In genomic region chr11:64204464-64204989, GRCh38 we compare ENCODE assay signal across 1 cellular context.
TF ChIP-seq lines count a peak whose summit lies in the region.

No MANE protein-coding gene starts in this region.

TF ChIP-seq in HEK293, 187 proteins besides CTCF, POLR2A, EP300 and RAD21 (continued from another document and continues in another):
- TF ChIP-seq ZNF704 (tag by site-specific recombination; IDR thresholded peaks at IDR 0.05) (no peak), ZNF112 (tag by site-specific recombination; IDR thresholded peaks at IDR 0.05) (no peak), ZFHX2 (tag by site-specific recombination; conservative IDR thresholded peaks at IDR 0.05) (no peak), ZNF140 (tag by site-specific recombination; IDR thresholded peaks at IDR 0.05) (no peak), ZNF2 (tag by site-specific recombination; IDR thresholded peaks at IDR 0.05) (peak; percentile 96), ZNF157 (tag by site-specific recombination; IDR thresholded peaks at IDR 0.05) (no peak), ZNF530 (tag by site-specific recombination; IDR thresholded peaks at IDR 0.05; ENCODE audit: low read depth) (no peak), ZNF155 (tag by site-specific recombination; IDR thresholded peaks at IDR 0.05) (no peak), ZNF510 (tag by site-specific recombination; IDR thresholded peaks at IDR 0.05; ENCODE audit: insufficient replicate concordance) (no peak), ZNF549 (tag by site-specific recombination; IDR thresholded peaks at IDR 0.05) (no peak), ZNF354C (tag by site-specific recombination; IDR thresholded peaks at IDR 0.05; ENCODE audit: borderline replicate concordance, low read depth) (no peak), ZNF777 (tag by site-specific recombination; IDR thresholded peaks at IDR 0.05; ENCODE audit: borderline replicate concordance) (no peak), ZNF280C (tag by site-specific recombination; IDR thresholded peaks at IDR 0.05) (no peak), GLI4 (tag by site-specific recombination; IDR thresholded peaks at IDR 0.05) (no peak), KLF8 (tag by site-specific recombination; IDR thresholded peaks at IDR 0.05) (peak; percentile 67; the same call in 1 of the 2 replicates), SCRT2 (tag by site-specific recombination; IDR thresholded peaks at IDR 0.05) (no peak), ZNF184 (tag by site-specific recombination; IDR thresholded peaks at IDR 0.05) (no peak), ZNF280D (tag by site-specific recombination; IDR thresholded peaks at IDR 0.05) (no peak), ZBTB11 (tag by site-specific recombination; conservative IDR thresholded peaks at IDR 0.05; ENCODE audit: low read depth) (no peak), ZNF677 (tag by site-specific recombination; IDR thresholded peaks at IDR 0.05) (no peak), ZNF18 (tag by site-specific recombination; IDR thresholded peaks at IDR 0.05) (no peak; the same call in 1 of the 2 replicates), TCF7L2 (IDR thresholded peaks at IDR 0.05; ENCODE audit: borderline replicate concordance, low read depth, low read length) (no peak), ZNF654 (tag by site-specific recombination; IDR thresholded peaks at IDR 0.05; ENCODE audit: low read depth) (peak; percentile 52), KLF16 (tag by site-specific recombination; IDR thresholded peaks at IDR 0.05) (no peak), PRDM1 (tag by site-specific recombination; IDR thresholded peaks at IDR 0.05) (no peak), BCL11A (tag by site-specific recombination; IDR thresholded peaks at IDR 0.05; ENCODE audit: low read depth) (no peak), KLF9 (tag by site-specific recombination; IDR thresholded peaks at IDR 0.05; ENCODE audit: low read depth) (peak; percentile 68; the same call in 1 of the 2 replicates), IKZF3 (tag by site-specific recombination; IDR thresholded peaks at IDR 0.05) (peak; percentile 69), ZNF114 (tag by site-specific recombination; IDR thresholded peaks at IDR 0.05) (no peak), ZNF626 (tag by site-specific recombination; IDR thresholded peaks at IDR 0.05) (no peak), ZNF623 (tag by site-specific recombination; IDR thresholded peaks at IDR 0.05) (no peak), ZNF221 (tag by site-specific recombination; IDR thresholded peaks at IDR 0.05; ENCODE audit: borderline replicate concordance) (no peak), ZBTB49 (tag by site-specific recombination; IDR thresholded peaks at IDR 0.05; ENCODE audit: low read depth) (no peak), ZNF423 (tag by site-specific recombination; IDR thresholded peaks at IDR 0.05) (no peak), ZIC2 (tag by site-specific recombination; IDR thresholded peaks at IDR 0.05) (no peak), ZNF16 (tag by site-specific recombination; IDR thresholded peaks at IDR 0.05; ENCODE audit: low read depth) (no peak), ZBTB10 (tag by site-specific recombination; IDR thresholded peaks at IDR 0.05) (peak; percentile 44; the same call in 1 of the 2 replicates), ZNF610 (tag by site-specific recombination; IDR thresholded peaks at IDR 0.05; ENCODE audit: borderline replicate concordance) (no peak), ZNF324 (tag by site-specific recombination; IDR thresholded peaks at IDR 0.05) (no peak), SALL2 (tag by site-specific recombination; IDR thresholded peaks at IDR 0.05; ENCODE audit: borderline replicate concordance) (no peak), ZNF521 (tag by site-specific recombination; IDR thresholded peaks at IDR 0.05) (no peak), ZBTB1 (tag by site-specific recombination; IDR thresholded peaks at IDR 0.05) (no peak), MZF1 (tag by site-specific recombination; IDR thresholded peaks at IDR 0.05; ENCODE audit: borderline replicate concordance) (no peak), ZNF433 (tag by site-specific recombination; IDR thresholded peaks at IDR 0.05; ENCODE audit: low read depth) (no peak), ZNF645 (tag by site-specific recombination; IDR thresholded peaks at IDR 0.05) (no peak), ZNF837 (tag by site-specific recombination; IDR thresholded peaks at IDR 0.05) (no peak), ZNF394 (tag by site-specific recombination; IDR thresholded peaks at IDR 0.05; ENCODE audit: borderline replicate concordance) (no peak; the same call in 1 of the 2 replicates), ZNF621 (tag by site-specific recombination; IDR thresholded peaks at IDR 0.05) (no peak), ZNF514 (tag by site-specific recombination; IDR thresholded peaks at IDR 0.05) (no peak)
